ENCODE assay signal across 19 cellular contexts in the genomic region with DNA sequence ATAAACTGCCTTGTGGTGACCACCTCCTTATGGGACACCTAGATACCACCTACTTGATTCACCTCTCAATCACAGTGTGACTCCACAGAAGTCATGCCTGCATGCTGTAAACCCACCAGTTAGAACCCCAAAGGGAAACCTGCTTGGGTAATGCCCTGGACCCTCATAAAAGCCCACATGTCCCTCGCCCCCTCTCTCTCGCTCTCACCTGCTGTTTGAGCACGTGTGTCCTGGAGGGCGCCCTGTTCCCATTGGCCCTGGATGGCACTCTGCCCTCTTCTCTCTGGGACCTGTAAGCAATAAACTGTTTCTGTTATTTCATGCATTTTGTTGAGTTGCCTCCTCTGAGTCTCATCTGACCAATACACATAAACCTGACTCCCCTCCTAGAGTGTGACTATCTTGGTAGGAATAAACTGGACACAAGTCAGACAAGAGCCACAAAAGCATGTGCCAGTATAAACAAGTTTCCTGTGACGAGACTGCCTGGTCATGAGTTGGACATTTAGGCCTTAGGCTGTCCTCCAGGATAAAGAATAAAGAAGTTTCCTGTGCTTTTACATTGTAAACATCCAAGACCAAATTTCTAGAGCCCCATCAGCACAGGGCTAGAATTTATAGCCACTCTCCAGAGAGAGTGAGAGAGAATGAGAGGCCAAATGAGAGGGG. TPM values are rescaled to one million over a fixed set of nuclear protein-coding genes. Genes with fewer than 3 reads are reported as not detected.
DNase-seq lines count a peak whose midpoint lies in the region; ATAC-seq and TF ChIP-seq lines count a peak whose summit lies in the region.
"Had no signal": no experiment of that assay in that cellular context is flagged by ENCODE, and none has a peak within 500 bp of the region (broad histone marks: within the 10 kb centered on the region; RNA-seq: fewer than 3 reads in every experiment).

No MANE protein-coding gene starts in this region.

- POLR2A ChIA-PET in OCI-LY7 (lab: Charles Lee): no interaction called here

- H3K36me3 ChIP-seq in brain microvascular endothelial cell (replicated peaks) (no peaks in the 10 kb centered on the region), OCI-LY7 (ENCODE audit: insufficient read depth, low read length) (no peaks in the 10 kb centered on the region)
- H3K36me3 ChIP-seq: left lung had no signal

- DNase-seq in left cardiac atrium (no peak), Right ventricle myocardium superior (no peak), brain microvascular endothelial cell (peak; percentile 64), kidney tubule cell (ENCODE audit: low spot score) (peak; percentile 6), mucosa of gallbladder (ENCODE audit: low spot score) (no peak), OCI-LY7 (ENCODE audit: low spot score) (no peak)
- DNase-seq: activated CD8-positive, alpha-beta memory T cell treated with anti-CD3 and anti-CD28 coated beads, Interleukin-2, amount 50 U/mL, for 48 hours; Caco-2; cerebellar nuclear complex; left lung; natural killer cell; NCI-H1105 treated with DMSO at 0.1 percent for 48 hours; stimulated activated CD4-positive, alpha-beta T cell treated with anti-CD3 and anti-CD28 coated beads, Interleukin-4, amount 100 ng/mL, for 1 hour; T-helper 1 cell had no signal

- H3K9me3 ChIP-seq in OCI-LY7 (ENCODE audit: low read length): no peaks in the 10 kb centered on the region
- H3K9me3 ChIP-seq: Caco-2 had no signal

- CTCF ChIA-PET in OCI-LY7 (lab: Charles Lee; ENCODE audit: unreplicated experiment): no interaction called here

- intact Hi-C loops in left cardiac atrium (cut with DNase I) (no loop called here), Right ventricle myocardium superior (cut with DNase I) (no loop called here), OCI-LY7 (cut with micrococcal nuclease; ENCODE audit: unreplicated experiment) (no loop called here)

- H2AFZ ChIP-seq in OCI-LY7 (ENCODE audit: low read length): no peak overlapping the region
- H2AFZ ChIP-seq: hepatocyte had no signal

- ATAC-seq in left cardiac atrium (peak; percentile 38 to 59), Right ventricle myocardium superior (ENCODE audit: poor library complexity) (no peak), HG02571 (IDR thresholded peaks at IDR 0.05; ENCODE audit: unreplicated experiment) (no peak), GM21825 (IDR thresholded peaks at IDR 0.05; ENCODE audit: unreplicated experiment) (no peak)
- ATAC-seq: A549, left lung, natural killer cell had no signal

- TF ChIP-seq CTCF in brain microvascular endothelial cell (IDR thresholded peaks at IDR 0.05; ENCODE audit: low read depth, low read length, missing control alignments): no peak
- no peak for TF ChIP-seq CTCF in OCI-LY7 (conservative IDR thresholded peaks at IDR 0.05; ENCODE audit: low read length)

- peaks cover 2% of the 10 kb centered on the region for H3K27me3 ChIP-seq in brain microvascular endothelial cell (replicated peaks)
- H3K27me3 ChIP-seq: hepatocyte, left lung, upper lobe of left lung had no signal

- H3K27ac ChIP-seq in brain microvascular endothelial cell (no peak overlapping the region), OCI-LY7 (ENCODE audit: low read depth, low read length, poor library complexity, severe bottlenecking) (no peak overlapping the region)
- H3K27ac ChIP-seq: A549, hepatocyte, left lung had no signal

- H3K9me2 ChIP-seq in OCI-LY7 (ENCODE audit: insufficient read depth, low read length): no peaks in the 10 kb centered on the region

- H3K4me2 ChIP-seq in OCI-LY7 (ENCODE audit: low read length): no peak overlapping the region
- H3K4me2 ChIP-seq: A549, hepatocyte had no signal

- H3K4me3 ChIP-seq in brain microvascular endothelial cell (ENCODE audit: low read depth, low read length) (no peak overlapping the region), OCI-LY7 (ENCODE audit: low read depth, low read length, poor library complexity, severe bottlenecking) (no peak overlapping the region)
- H3K4me3 ChIP-seq: A549, hepatocyte, left lung, upper lobe of left lung had no signal

- H4K20me1 ChIP-seq in OCI-LY7 (ENCODE audit: insufficient read depth, low read length): no peaks in the 10 kb centered on the region

- BruUV-seq in OCI-LY7 (replicated peaks; lab: Mats Ljungman, UMichigan): no TSS peak

- in situ Hi-C loops in brain microvascular endothelial cell (cut with HindIII; ENCODE audit: low pct_ligation_motif_present, low sequenced_read_pairs): no loop called here

- no peaks in the 10 kb centered on the region for H3K4me1 ChIP-seq in OCI-LY7 (ENCODE audit: insufficient read depth, low read length, poor library complexity, severe bottlenecking)
- H3K4me1 ChIP-seq: A549, Caco-2, left lung had no signal

- no peaks in the 10 kb centered on the region for H3K79me2 ChIP-seq in OCI-LY7 (ENCODE audit: insufficient read depth, low read depth, low read length)
- H3K79me2 ChIP-seq: hepatocyte had no signal

RNA-seq across cellular contexts. Expression of a gene that starts 8.6 kb away (rescaled TPM):
- total RNA-seq in left cardiac atrium (10 to 100 TPM; 58.7 to 63.3 TPM), Right ventricle myocardium superior (50.1 TPM), mucosa of gallbladder (61.8 TPM), OCI-LY7 (2022) (52.6 and 55.1 TPM in 2 replicates)
- total RNA-seq in OCI-LY7 (2014; rRNA removed; shearing (Covaris generic)): 94.2 and 102 TPM in 2 replicates

RNA-seq across cellular contexts. Expression of a gene that starts 10.3 kb away (rescaled TPM):
- 100 to 1,000 TPM; 138 to 441 TPM for total RNA-seq in left cardiac atrium
- total RNA-seq in Right ventricle myocardium superior: 132 TPM
- 478 TPM for total RNA-seq in mucosa of gallbladder
- total RNA-seq in OCI-LY7 (2014; rRNA removed; shearing (Covaris generic)): 0.63 and 0.90 TPM in 2 replicates
- total RNA-seq in OCI-LY7 (2022): 1.3 and 1.5 TPM in 2 replicates

RNA-seq across cellular contexts. Expression of a gene that starts 39.7 kb away (rescaled TPM):
- 10 to 100 TPM; 10.5 to 13.8 TPM for total RNA-seq in left cardiac atrium
- total RNA-seq in Right ventricle myocardium superior: 11.6 TPM
- total RNA-seq in mucosa of gallbladder: 19.8 TPM
- total RNA-seq in OCI-LY7 (2014; rRNA removed; shearing (Covaris generic)): 40.0 and 49.0 TPM in 2 replicates
- total RNA-seq in OCI-LY7 (2022): 61.5 and 63.4 TPM in 2 replicates

RNA-seq across cellular contexts. Expression of a gene that starts 39.8 kb away (rescaled TPM):
- total RNA-seq in left cardiac atrium (100 to 1,000 TPM; 166 to 253 TPM), Right ventricle myocardium superior (181 TPM), mucosa of gallbladder (187 TPM), OCI-LY7 (2022) (143 and 172 TPM in 2 replicates)
- 81.5 and 91.5 TPM in 2 replicates for total RNA-seq in OCI-LY7 (2014; rRNA removed; shearing (Covaris generic))

RNA-seq across cellular contexts. Expression of a gene that starts 53.3 kb away (rescaled TPM):
- under 1 TPM; 0.18 to 0.29 TPM for total RNA-seq in left cardiac atrium
- total RNA-seq in Right ventricle myocardium superior: not detected
- total RNA-seq in mucosa of gallbladder: 1.4 TPM
- 0.54 and 1.7 TPM in 2 replicates for total RNA-seq in OCI-LY7 (2014; rRNA removed; shearing (Covaris generic))
- total RNA-seq in OCI-LY7 (2022): 0.93 and 1.00 TPM in 2 replicates

Comparison
In these comparisons a context has a peak if more than half of its experiments do, and no peak if none do; other contexts are left out.
1. ATAC-seq: peak in left cardiac atrium (2 of 2); none in Right ventricle myocardium superior (single experiment), HG02571 (single experiment) and GM21825 (single experiment).
2. DNase-seq: peak in brain microvascular endothelial cell (single experiment) and kidney tubule cell (single experiment); none in left cardiac atrium (single experiment), Right ventricle myocardium superior (single experiment), mucosa of gallbladder (single experiment) and OCI-LY7 (single experiment).
3. RNA of a gene that starts 10.3 kb away (total RNA-seq): 478 TPM in mucosa of gallbladder (single experiment), 138 to 441 TPM in left cardiac atrium and 132 TPM in Right ventricle myocardium superior (single experiment); 0.63 to 1.5 TPM in OCI-LY7; every median in the first group is over 10 times any median in the second.